11 cellular contexts compared by ENCODE assay signal in genomic region chr16:14291941-14292825, GRCh38.
"Had no signal": no experiment of that assay in that cellular context is flagged by ENCODE, and none has a peak within 500 bp of the region (broad histone marks: within the 10 kb centered on the region; RNA-seq: fewer than 3 reads in every experiment).

No MANE protein-coding gene starts in this region.

- DNase-seq: activated CD4-positive, alpha-beta T cell treated with anti-CD3 and anti-CD28 coated beads for 1 hour; activated CD4-positive, alpha-beta T cell treated with anti-CD3 and anti-CD28 coated beads, Interleukin-2, amount 50 U/mL, for 48 hours; activated naive CD4-positive, alpha-beta T cell; activated T-cell treated with anti-CD3 and anti-CD28 coated beads, Interleukin-2, amount 50 U/mL, for 72 hours; foreskin melanocyte; nephron progenitor cell; stimulated activated CD4-positive, alpha-beta T cell treated with anti-CD3 and anti-CD28 coated beads, Interleukin-4, amount 100 ng/mL, for 1 hour; stimulated activated CD8-positive, alpha-beta memory T cell treated with anti-CD3 and anti-CD28 coated beads, Interleukin-4, amount 100 ng/mL, for 48 hours; stimulated activated naive CD8-positive, alpha-beta T cell treated with anti-CD3 and anti-CD28 coated beads, Interleukin-15, Interleukin-2, amounts not matched to agents 100 U/mL and 50 U/mL, for 24 hours; T-helper 9 cell had no signal

- ATAC-seq: activated T-cell treated with anti-CD3 and anti-CD28 coated beads, Interleukin-2, amount 50 U/mL, for 72 hours; stimulated activated naive CD8-positive, alpha-beta T cell treated with anti-CD3 and anti-CD28 coated beads, Interleukin-15, Interleukin-2, amounts not matched to agents 100 U/mL and 50 U/mL, for 24 hours had no signal

- H3K27me3 ChIP-seq: esophagus muscularis mucosa had no signal

- H3K4me1 ChIP-seq: esophagus muscularis mucosa had no signal

- H3K27ac ChIP-seq: esophagus muscularis mucosa had no signal

- H3K4me3 ChIP-seq: esophagus muscularis mucosa had no signal

- H3K36me3 ChIP-seq: esophagus muscularis mucosa had no signal
